8 cellular contexts compared by ENCODE assay signal in the genomic region with DNA sequence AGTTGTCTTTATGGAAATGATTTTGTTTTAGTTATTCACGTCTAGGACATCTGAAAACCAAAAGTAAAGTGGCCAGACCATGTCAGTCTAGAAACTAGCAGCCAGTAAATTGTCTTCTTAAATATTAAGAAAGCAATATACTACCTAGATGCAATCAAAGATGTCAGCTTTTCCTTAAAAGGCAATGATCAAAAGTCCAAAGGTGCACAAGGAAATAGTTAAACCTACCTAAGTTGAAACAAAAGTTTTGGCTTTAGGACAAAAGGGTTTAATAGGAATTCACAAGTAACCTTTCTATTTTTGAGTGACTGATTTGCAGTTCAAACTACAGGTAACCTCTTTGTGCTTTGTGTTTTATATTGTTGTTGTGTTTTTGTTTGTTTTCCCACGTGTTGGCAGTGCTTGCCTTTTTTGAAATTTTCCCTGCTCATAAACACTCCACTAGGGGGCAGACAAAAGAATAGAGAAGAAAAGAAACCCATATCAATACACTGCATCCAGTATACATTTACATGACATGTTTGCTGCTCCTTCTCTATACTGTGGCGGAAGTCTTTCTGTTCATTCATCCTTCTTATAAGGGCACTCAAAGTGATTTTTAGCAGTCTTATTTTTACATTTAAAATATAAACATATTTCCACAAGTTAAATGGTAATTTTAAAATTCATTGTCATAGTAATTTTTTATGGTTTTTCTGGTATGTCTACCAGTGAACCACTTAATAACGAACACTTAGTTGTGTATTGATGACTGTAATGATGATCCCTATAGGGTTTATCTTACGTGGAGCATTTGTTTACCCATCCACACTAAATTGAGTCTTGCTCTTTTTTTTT.
A peak's percentile ranks its signal among the peaks of the same experiment; 100 is the strongest.
DNase-seq lines count a peak whose midpoint lies in the region; ATAC-seq and TF ChIP-seq lines count a peak whose summit lies in the region.

No MANE protein-coding gene starts in this region.

- TF ChIP-seq POLR2A in tibial nerve (IDR thresholded peaks at IDR 0.05), result no peak

- intact Hi-C loops in activated B cell treated with CpG ODN at 0.5 μM for 24 hours (cut with micrococcal nuclease), result loop anchor here (1.0 to 2.0 kb wide), 4 partner anchors 22 to 114 kb away; a partner anchor contains a TSS

- H2AFZ ChIP-seq in GM23338, result no peak overlapping the region

- DNase-seq in activated CD4-positive, alpha-beta T cell treated with anti-CD3 and anti-CD28 coated beads, Interleukin-2, amount 10 ng/mL, durations not matched to agents 7 days and 5 days, result peak; percentile 13
- no peak for DNase-seq in activated CD4-positive, alpha-beta T cell treated with anti-CD3 and anti-CD28 coated beads, Interleukin-2, amount 50 U/mL, for 4 hours
- peak; percentile 80 for DNase-seq in GM23338 (ENCODE audit: low spot score)
- peak; percentile 14 for DNase-seq in NCI-H1417 treated with DMSO at 0.1 percent for 48 hours (lab: John Stamatoyannopoulos, UW)
- DNase-seq in activated B cell treated with CpG ODN at 0.5 μM for 24 hours, result no peak
- DNase-seq in iris pigment epithelial cell (ENCODE audit: low read depth), result peak; percentile 36
- no peak for DNase-seq in tibial nerve (ENCODE audit: low spot score in 2 of 2)
- DNase-seq in NCI-H2196 treated with DMSO at 0.1 percent for 48 hours (lab: John Stamatoyannopoulos, UW; ENCODE audit: unreplicated experiment), result no peak

- no peak overlapping the region for H3K4me3 ChIP-seq in GM23338
- H3K4me3 ChIP-seq in tibial nerve, result no peak overlapping the region

- peak in 1 of 2 donors; percentile 4 for TF ChIP-seq EP300 in tibial nerve (IDR thresholded peaks at IDR 0.05)

- H3K4me3 Mint-ChIP-seq in activated CD4-positive, alpha-beta T cell treated with anti-CD3 and anti-CD28 coated beads, Interleukin-2, amount 10 ng/mL, durations not matched to agents 7 days and 5 days, result no peak overlapping the region
- H3K4me3 Mint-ChIP-seq in GM23338 (no peak overlapping the region), activated B cell treated with CpG ODN at 0.5 μM for 24 hours (no peak overlapping the region)

- no peaks in the 10 kb centered on the region for H3F3A ChIP-seq in GM23338 (replicated peaks; ENCODE audit: low read depth)

- no peaks in the 10 kb centered on the region for H3K9me3 Mint-ChIP-seq in activated CD4-positive, alpha-beta T cell treated with anti-CD3 and anti-CD28 coated beads, Interleukin-2, amount 10 ng/mL, durations not matched to agents 7 days and 5 days
- H3K9me3 Mint-ChIP-seq in GM23338 (no peaks in the 10 kb centered on the region), activated B cell treated with CpG ODN at 0.5 μM for 24 hours (no peaks in the 10 kb centered on the region)

- peaks cover 8% of the 10 kb centered on the region for H3K4me1 Mint-ChIP-seq in activated CD4-positive, alpha-beta T cell treated with anti-CD3 and anti-CD28 coated beads, Interleukin-2, amount 10 ng/mL, durations not matched to agents 7 days and 5 days
- H3K4me1 Mint-ChIP-seq in GM23338, result peaks cover 45% of the 10 kb centered on the region
- H3K4me1 Mint-ChIP-seq in activated B cell treated with CpG ODN at 0.5 μM for 24 hours, result peaks cover 30% of the 10 kb centered on the region

- H3K27ac Mint-ChIP-seq in activated CD4-positive, alpha-beta T cell treated with anti-CD3 and anti-CD28 coated beads, Interleukin-2, amount 10 ng/mL, durations not matched to agents 7 days and 5 days, result no peak overlapping the region
- peak overlapping the region; percentile 41; the same call in 1 of the 2 replicates for H3K27ac Mint-ChIP-seq in GM23338
- no peak overlapping the region for H3K27ac Mint-ChIP-seq in activated B cell treated with CpG ODN at 0.5 μM for 24 hours

- ATAC-seq in GM23338 (peak; percentile 81), activated B cell treated with CpG ODN at 0.5 μM for 24 hours (ENCODE audit: low read depth) (peak; percentile 56)

- H3K27me3 ChIP-seq in GM23338 (ENCODE audit: insufficient read depth) (no peaks in the 10 kb centered on the region), tibial nerve (no peaks in the 10 kb centered on the region)

- peaks cover 27% of the 10 kb centered on the region for H3K27me3 Mint-ChIP-seq in activated CD4-positive, alpha-beta T cell treated with anti-CD3 and anti-CD28 coated beads, Interleukin-2, amount 10 ng/mL, durations not matched to agents 7 days and 5 days
- H3K27me3 Mint-ChIP-seq in GM23338 (ENCODE audit: insufficient read depth, low read depth, poor library complexity), result no peaks in the 10 kb centered on the region
- no peaks in the 10 kb centered on the region for H3K27me3 Mint-ChIP-seq in activated B cell treated with CpG ODN at 0.5 μM for 24 hours

- H3K36me3 ChIP-seq in GM23338 (ENCODE audit: insufficient read depth), result no peaks in the 10 kb centered on the region
- no peaks in the 10 kb centered on the region for H3K36me3 ChIP-seq in tibial nerve

- no peaks in the 10 kb centered on the region for H3K9me3 ChIP-seq in tibial nerve

- H3K27ac ChIP-seq in GM23338 (ENCODE audit: low read depth), result no peak overlapping the region
- H3K27ac ChIP-seq in tibial nerve, result peak overlapping the region in 3 of 4 donors; percentile 12 to 94 (median 91)

- CTCF ChIA-PET in activated CD4-positive, alpha-beta T cell treated with anti-CD3 and anti-CD28 coated beads, Interleukin-2, amount 10 ng/mL, durations not matched to agents 7 days and 5 days (lab: Charles Lee), result interaction anchor here (1.0 kb wide), 1 partner anchor 37 kb away, joined by 3 read pairs; no protein-coding TSS in a partner anchor
- CTCF ChIA-PET in activated B cell treated with CpG ODN at 0.5 μM for 24 hours (lab: Charles Lee), result interaction anchor here (0.7 to 1.4 kb wide), 2 partner anchors 23 to 1452 kb away, joined by 3 to 6 read pairs; no protein-coding TSS in a partner anchor

- POLR2A ChIA-PET in activated CD4-positive, alpha-beta T cell treated with anti-CD3 and anti-CD28 coated beads, Interleukin-2, amount 10 ng/mL, durations not matched to agents 7 days and 5 days (lab: Charles Lee), result no interaction called here
- POLR2A ChIA-PET in activated B cell treated with CpG ODN at 0.5 μM for 24 hours (lab: Charles Lee), result no interaction called here

- TF ChIP-seq CTCF in GM23338 (conservative IDR thresholded peaks at IDR 0.05; ENCODE audit: low read depth in 2 of 2), result peak; percentile 63 to 87
- no peak for TF ChIP-seq CTCF in activated B cell treated with CpG ODN at 0.5 μM for 24 hours (IDR thresholded peaks at IDR 0.05)
- peak; percentile 57 to 68 (median 62) for TF ChIP-seq CTCF in tibial nerve (IDR thresholded peaks at IDR 0.05)

- peaks cover 4% of the 10 kb centered on the region; the same call in 1 of the 2 replicates for H3K79me2 ChIP-seq in GM23338 (replicated peaks; ENCODE audit: insufficient read depth)

- 62 to 64% methylated on average over 5 of the region's 5 CpGs for WGBS in tibial nerve, 2 donors

- no peak overlapping the region for H3K4me2 ChIP-seq in GM23338

- H4K20me1 ChIP-seq in GM23338 (replicated peaks; ENCODE audit: insufficient read depth), result no peaks in the 10 kb centered on the region

- H3K9me2 ChIP-seq in GM23338 (ENCODE audit: insufficient read depth), result no peaks in the 10 kb centered on the region

- no peaks in the 10 kb centered on the region for H3K36me3 Mint-ChIP-seq in activated CD4-positive, alpha-beta T cell treated with anti-CD3 and anti-CD28 coated beads, Interleukin-2, amount 10 ng/mL, durations not matched to agents 7 days and 5 days (ENCODE audit: low read depth)
- H3K36me3 Mint-ChIP-seq in GM23338 (ENCODE audit: low read depth) (no peaks in the 10 kb centered on the region), activated B cell treated with CpG ODN at 0.5 μM for 24 hours (ENCODE audit: low read depth) (no peaks in the 10 kb centered on the region)

- H3K4me1 ChIP-seq in GM23338 (ENCODE audit: insufficient read depth) (peaks cover 23% of the 10 kb centered on the region), tibial nerve (peaks cover 5 to 92% (median 29%) of the 10 kb centered on the region in 4 donors)

TF ChIP-seq in GM23338, 12 proteins besides CTCF, POLR2A, EP300 and RAD21:
- TF ChIP-seq, protein P1, sequence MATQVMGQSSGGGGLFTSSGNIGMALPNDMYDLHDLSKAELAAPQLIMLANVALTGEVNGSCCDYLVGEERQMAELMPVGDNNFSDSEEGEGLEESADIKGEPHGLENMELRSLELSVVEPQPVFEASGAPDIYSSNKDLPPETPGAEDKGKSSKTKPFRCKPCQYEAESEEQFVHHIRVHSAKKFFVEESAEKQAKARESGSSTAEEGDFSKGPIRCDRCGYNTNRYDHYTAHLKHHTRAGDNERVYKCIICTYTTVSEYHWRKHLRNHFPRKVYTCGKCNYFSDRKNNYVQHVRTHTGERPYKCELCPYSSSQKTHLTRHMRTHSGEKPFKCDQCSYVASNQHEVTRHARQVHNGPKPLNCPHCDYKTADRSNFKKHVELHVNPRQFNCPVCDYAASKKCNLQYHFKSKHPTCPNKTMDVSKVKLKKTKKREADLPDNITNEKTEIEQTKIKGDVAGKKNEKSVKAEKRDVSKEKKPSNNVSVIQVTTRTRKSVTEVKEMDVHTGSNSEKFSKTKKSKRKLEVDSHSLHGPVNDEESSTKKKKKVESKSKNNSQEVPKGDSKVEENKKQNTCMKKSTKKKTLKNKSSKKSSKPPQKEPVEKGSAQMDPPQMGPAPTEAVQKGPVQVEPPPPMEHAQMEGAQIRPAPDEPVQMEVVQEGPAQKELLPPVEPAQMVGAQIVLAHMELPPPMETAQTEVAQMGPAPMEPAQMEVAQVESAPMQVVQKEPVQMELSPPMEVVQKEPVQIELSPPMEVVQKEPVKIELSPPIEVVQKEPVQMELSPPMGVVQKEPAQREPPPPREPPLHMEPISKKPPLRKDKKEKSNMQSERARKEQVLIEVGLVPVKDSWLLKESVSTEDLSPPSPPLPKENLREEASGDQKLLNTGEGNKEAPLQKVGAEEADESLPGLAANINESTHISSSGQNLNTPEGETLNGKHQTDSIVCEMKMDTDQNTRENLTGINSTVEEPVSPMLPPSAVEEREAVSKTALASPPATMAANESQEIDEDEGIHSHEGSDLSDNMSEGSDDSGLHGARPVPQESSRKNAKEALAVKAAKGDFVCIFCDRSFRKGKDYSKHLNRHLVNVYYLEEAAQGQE (IDR thresholded peaks at IDR 0.05; ENCODE audit: unreplicated experiment), result no peak
- TF ChIP-seq CREB1 (CRISPR knock-in tag; IDR thresholded peaks at IDR 0.05; ENCODE audit: low read depth), result 0 out of 2 replicates have a peak, but pooled peaks have one; percentile 4

Comparison
In these comparisons a context has a peak if more than half of its experiments do, and no peak if none do; other contexts are left out.
1. DNase-seq: peak in activated CD4-positive, alpha-beta T cell treated with anti-CD3 and anti-CD28 coated beads, Interleukin-2, amount 10 ng/mL, durations not matched to agents 7 days and 5 days (single experiment), GM23338 (single experiment), NCI-H1417 treated with DMSO at 0.1 percent for 48 hours (single experiment) and iris pigment epithelial cell (single experiment); none in activated CD4-positive, alpha-beta T cell treated with anti-CD3 and anti-CD28 coated beads, Interleukin-2, amount 50 U/mL, for 4 hours (0 of 2), activated B cell treated with CpG ODN at 0.5 μM for 24 hours (single experiment), tibial nerve (0 of 2) and NCI-H2196 treated with DMSO at 0.1 percent for 48 hours (single experiment).